ENCODE assay signal across 20 cellular contexts in the genomic region with DNA sequence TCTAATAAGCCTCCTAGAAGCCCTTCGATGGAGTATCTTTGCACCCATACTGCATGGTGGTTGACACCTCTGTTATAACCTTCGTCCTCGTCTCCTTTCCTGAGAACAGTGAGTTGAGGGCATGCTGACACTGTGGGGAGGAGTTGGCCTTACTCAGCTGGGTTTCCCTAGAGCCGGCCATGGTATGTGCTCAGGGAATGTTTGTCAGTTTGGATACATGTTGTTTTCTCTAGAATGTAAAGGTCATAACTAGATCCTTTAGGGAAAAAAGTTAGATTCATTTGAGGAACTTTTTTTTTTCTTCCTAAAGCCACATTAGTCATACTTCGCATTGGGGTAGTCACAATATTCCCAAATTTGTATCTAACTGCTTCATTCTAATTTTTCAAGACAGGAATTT.
DNase-seq lines count a peak whose midpoint lies in the region; ATAC-seq, FAIRE-seq and TF ChIP-seq lines count a peak whose summit lies in the region.
"Had no signal": no experiment of that assay in that cellular context is flagged by ENCODE, and none has a peak within 500 bp of the region (broad histone marks: within the 10 kb centered on the region; RNA-seq: fewer than 3 reads in every experiment).

No MANE protein-coding gene starts in this region.

- H3K79me2 ChIP-seq in astrocyte (ENCODE audit: insufficient read depth, low read length) = no peaks in the 10 kb centered on the region
- H3K79me2 ChIP-seq in hepatocyte = no peaks in the 10 kb centered on the region
- H3K79me2 ChIP-seq: parathyroid adenoma had no signal

- H3K9me3 Mint-ChIP-seq in astrocyte (ENCODE audit: unreplicated experiment) = peaks cover 2% of the 10 kb centered on the region
- no peaks in the 10 kb centered on the region for H3K9me3 Mint-ChIP-seq in activated CD4-positive, alpha-beta T cell treated with anti-CD3 and anti-CD28 coated beads, Interleukin-2, amount 10 ng/mL, durations not matched to agents 24 days and 14 days
- no peaks in the 10 kb centered on the region for H3K9me3 Mint-ChIP-seq in stimulated activated effector memory CD8-positive, alpha-beta T cell treated with anti-CD3 and anti-CD28 coated beads, Interleukin-12 subunit alpha, Interleukin-12 subunit beta, amount 100 ng/mL, for 72 hours
- H3K9me3 Mint-ChIP-seq: activated naive CD4-positive, alpha-beta T cell treated with anti-CD3 and anti-CD28 coated beads, Interleukin-2, amount 10 ng/mL, durations not matched to agents 7 days and 5 days had no signal

- H2AFZ ChIP-seq in astrocyte (ENCODE audit: low read depth, low read length) (no peak overlapping the region), hepatocyte (no peak overlapping the region)
- H2AFZ ChIP-seq: parathyroid adenoma had no signal

- H3K9me3 ChIP-seq in astrocyte (ENCODE audit: insufficient read depth, low read depth, low read length) (no peaks in the 10 kb centered on the region), hepatocyte (ENCODE audit: low read depth) (no peaks in the 10 kb centered on the region)
- H3K9me3 ChIP-seq: BLaER1 had no signal

- H3K4me3 Mint-ChIP-seq in astrocyte (ENCODE audit: unreplicated experiment) = no peak overlapping the region
- no peak overlapping the region for H3K4me3 Mint-ChIP-seq in activated CD4-positive, alpha-beta T cell treated with anti-CD3 and anti-CD28 coated beads, Interleukin-2, amount 10 ng/mL, durations not matched to agents 24 days and 14 days
- no peak overlapping the region for H3K4me3 Mint-ChIP-seq in stimulated activated effector memory CD8-positive, alpha-beta T cell treated with anti-CD3 and anti-CD28 coated beads, Interleukin-12 subunit alpha, Interleukin-12 subunit beta, amount 100 ng/mL, for 72 hours
- H3K4me3 Mint-ChIP-seq: activated naive CD4-positive, alpha-beta T cell treated with anti-CD3 and anti-CD28 coated beads, Interleukin-2, amount 10 ng/mL, durations not matched to agents 7 days and 5 days; T-helper 17 cell had no signal

- DNase-seq in GM03348 (ENCODE audit: low spot score) (peak; percentile 11), astrocyte (ENCODE audit: low read depth) (peak; percentile 37), hepatocyte (ENCODE audit: low spot score) (no peak), NCI-H345 treated with DMSO at 0.1 percent for 48 hours (lab: John Stamatoyannopoulos, UW; ENCODE audit: unreplicated experiment) (no peak)
- DNase-seq in activated CD4-positive, alpha-beta T cell treated with anti-CD3 and anti-CD28 coated beads, Interleukin-2, amount 10 ng/mL, durations not matched to agents 24 days and 14 days = no peak
- DNase-seq in stimulated activated effector memory CD8-positive, alpha-beta T cell treated with anti-CD3 and anti-CD28 coated beads, Interleukin-12 subunit alpha, Interleukin-12 subunit beta, amount 100 ng/mL, for 72 hours (ENCODE audit: low spot score in 2 of 2) = no peak
- DNase-seq: activated CD4-positive, alpha-beta T cell treated with anti-CD3 and anti-CD28 coated beads for 1 hour; activated naive CD4-positive, alpha-beta T cell treated with anti-CD3 and anti-CD28 coated beads, Interleukin-2, amount 10 ng/mL, durations not matched to agents 7 days and 5 days; cerebellar nuclear complex; DMS 273 treated with DMSO at 0.1 percent for 48 hours; glutamatergic neuron; KBM-7; NCI-H1105; T-helper 17 cell had no signal

- peaks cover 10% of the 10 kb centered on the region for H3K36me3 Mint-ChIP-seq in astrocyte (ENCODE audit: low read depth, unreplicated experiment)
- peaks cover 9% of the 10 kb centered on the region for H3K36me3 Mint-ChIP-seq in activated CD4-positive, alpha-beta T cell treated with anti-CD3 and anti-CD28 coated beads, Interleukin-2, amount 10 ng/mL, durations not matched to agents 24 days and 14 days (ENCODE audit: low read depth)
- peaks cover 25% of the 10 kb centered on the region for H3K36me3 Mint-ChIP-seq in stimulated activated effector memory CD8-positive, alpha-beta T cell treated with anti-CD3 and anti-CD28 coated beads, Interleukin-12 subunit alpha, Interleukin-12 subunit beta, amount 100 ng/mL, for 72 hours

- no peak for FAIRE-seq in astrocyte (lab: Jason Lieb, UNC)
- FAIRE-seq: endometrium, keratinocyte had no signal

- intact Hi-C loops in activated CD4-positive, alpha-beta T cell treated with anti-CD3 and anti-CD28 coated beads, Interleukin-2, amount 10 ng/mL, durations not matched to agents 24 days and 14 days (cut with micrococcal nuclease) = no loop called here

- TF ChIP-seq CTCF in astrocyte (IDR thresholded peaks at IDR 0.05; ENCODE audit: insufficient read depth, low read depth, low read length) (no peak), hepatocyte (IDR thresholded peaks at IDR 0.05; ENCODE audit: poor library complexity) (no peak)

- no peaks in the 10 kb centered on the region for H3K27me3 Mint-ChIP-seq in astrocyte (ENCODE audit: low read depth, unreplicated experiment)
- H3K27me3 Mint-ChIP-seq in activated CD4-positive, alpha-beta T cell treated with anti-CD3 and anti-CD28 coated beads, Interleukin-2, amount 10 ng/mL, durations not matched to agents 24 days and 14 days = no peaks in the 10 kb centered on the region
- H3K27me3 Mint-ChIP-seq: activated naive CD4-positive, alpha-beta T cell treated with anti-CD3 and anti-CD28 coated beads, Interleukin-2, amount 10 ng/mL, durations not matched to agents 7 days and 5 days; T-helper 17 cell had no signal

- H3K9ac ChIP-seq in astrocyte (ENCODE audit: low read length) = no peak overlapping the region
- H3K9ac ChIP-seq: BLaER1, parathyroid adenoma had no signal

- no peak overlapping the region for H3K4me2 ChIP-seq in astrocyte (ENCODE audit: low read length)
- no peak overlapping the region for H3K4me2 ChIP-seq in hepatocyte
- H3K4me2 ChIP-seq: BLaER1 had no signal

- H3K27me3 ChIP-seq in astrocyte (ENCODE audit: insufficient read depth, low read length) (no peaks in the 10 kb centered on the region), hepatocyte (no peaks in the 10 kb centered on the region)
- H3K27me3 ChIP-seq: BLaER1 had no signal

- H4K20me1 ChIP-seq in astrocyte (ENCODE audit: insufficient read depth, low read length) (no peaks in the 10 kb centered on the region), hepatocyte (ENCODE audit: insufficient read depth, poor library complexity, severe bottlenecking) (no peaks in the 10 kb centered on the region)
- H4K20me1 ChIP-seq: BLaER1 had no signal

- H3K4me1 Mint-ChIP-seq in astrocyte (ENCODE audit: low read depth, unreplicated experiment) = peaks cover 27% of the 10 kb centered on the region
- H3K4me1 Mint-ChIP-seq in activated CD4-positive, alpha-beta T cell treated with anti-CD3 and anti-CD28 coated beads, Interleukin-2, amount 10 ng/mL, durations not matched to agents 24 days and 14 days = no peaks in the 10 kb centered on the region
- H3K4me1 Mint-ChIP-seq in stimulated activated effector memory CD8-positive, alpha-beta T cell treated with anti-CD3 and anti-CD28 coated beads, Interleukin-12 subunit alpha, Interleukin-12 subunit beta, amount 100 ng/mL, for 72 hours = peaks cover 14% of the 10 kb centered on the region
- H3K4me1 Mint-ChIP-seq: activated naive CD4-positive, alpha-beta T cell treated with anti-CD3 and anti-CD28 coated beads, Interleukin-2, amount 10 ng/mL, durations not matched to agents 7 days and 5 days had no signal

- no peaks in the 10 kb centered on the region for H3K9me2 ChIP-seq in hepatocyte (replicated peaks; ENCODE audit: insufficient read depth)

- H3K27ac Mint-ChIP-seq in astrocyte (ENCODE audit: unreplicated experiment) = peak overlapping the region; percentile 88
- H3K27ac Mint-ChIP-seq in activated CD4-positive, alpha-beta T cell treated with anti-CD3 and anti-CD28 coated beads, Interleukin-2, amount 10 ng/mL, durations not matched to agents 24 days and 14 days = no peak overlapping the region
- no peak overlapping the region for H3K27ac Mint-ChIP-seq in stimulated activated effector memory CD8-positive, alpha-beta T cell treated with anti-CD3 and anti-CD28 coated beads, Interleukin-12 subunit alpha, Interleukin-12 subunit beta, amount 100 ng/mL, for 72 hours
- H3K27ac Mint-ChIP-seq: activated naive CD4-positive, alpha-beta T cell treated with anti-CD3 and anti-CD28 coated beads, Interleukin-2, amount 10 ng/mL, durations not matched to agents 7 days and 5 days; T-helper 17 cell had no signal

- H3K27ac ChIP-seq in astrocyte (ENCODE audit: low read depth, low read length) = no peak overlapping the region
- H3K27ac ChIP-seq in hepatocyte = peak overlapping the region; percentile 37
- H3K27ac ChIP-seq in skin epidermis = peak overlapping the region in 14 of 21 experiments; percentile 2 to 80 (median 48)
- H3K27ac ChIP-seq: BLaER1, parathyroid adenoma had no signal

- no peak for ATAC-seq in stimulated activated effector memory CD8-positive, alpha-beta T cell treated with anti-CD3 and anti-CD28 coated beads, Interleukin-12 subunit alpha, Interleukin-12 subunit beta, amount 100 ng/mL, for 72 hours
- no peak for ATAC-seq in HG03565 (IDR thresholded peaks at IDR 0.05; ENCODE audit: unreplicated experiment)
- ATAC-seq: T-helper 17 cell had no signal

- no peaks in the 10 kb centered on the region for H3K36me3 ChIP-seq in astrocyte (ENCODE audit: insufficient read depth, low read length)
- no peaks in the 10 kb centered on the region for H3K36me3 ChIP-seq in hepatocyte (replicated peaks; ENCODE audit: insufficient read depth, low read depth)

- H3K4me1 ChIP-seq in astrocyte (ENCODE audit: insufficient read depth, low read length) (peaks cover 10% of the 10 kb centered on the region), hepatocyte (ENCODE audit: insufficient read depth) (no peaks in the 10 kb centered on the region)
- H3K4me1 ChIP-seq: BLaER1, parathyroid adenoma had no signal

- no peak overlapping the region for H3K4me3 ChIP-seq in astrocyte (ENCODE audit: insufficient read depth, low read depth, low read length)
- H3K4me3 ChIP-seq in hepatocyte = no peak overlapping the region
- no peak overlapping the region for H3K4me3 ChIP-seq in skin epidermis
- H3K4me3 ChIP-seq: BLaER1 had no signal

- WGBS in hepatocyte (ENCODE audit: low lambda C conversion rate, missing lambda C conversion rate) = 76% methylated on average over 5 of the region's 5 CpGs

Comparison
In these comparisons a context has a peak if more than half of its experiments do, and no peak if none do; other contexts are left out.
1. DNase-seq: peak in GM03348 (single experiment) and astrocyte (single experiment); none in hepatocyte (single experiment), activated CD4-positive, alpha-beta T cell treated with anti-CD3 and anti-CD28 coated beads, Interleukin-2, amount 10 ng/mL, durations not matched to agents 24 days and 14 days (single experiment), stimulated activated effector memory CD8-positive, alpha-beta T cell treated with anti-CD3 and anti-CD28 coated beads, Interleukin-12 subunit alpha, Interleukin-12 subunit beta, amount 100 ng/mL, for 72 hours (0 of 2) and NCI-H345 treated with DMSO at 0.1 percent for 48 hours (single experiment).